ENCODE assay signal across 9 cellular contexts in genomic region chr16:84594725-84595038, GRCh38. TPM values are rescaled to one million over a fixed set of nuclear protein-coding genes. Genes with fewer than 3 reads are reported as not detected.
A peak's percentile ranks its signal among the peaks of the same experiment; 100 is the strongest.
DNase-seq lines count a peak whose midpoint lies in the region; ATAC-seq and TF ChIP-seq lines count a peak whose summit lies in the region.
"Had no signal": no experiment of that assay in that cellular context is flagged by ENCODE, and none has a peak within 500 bp of the region (broad histone marks: within the 10 kb centered on the region; RNA-seq: fewer than 3 reads in every experiment).

No MANE protein-coding gene starts in this region.

- peaks cover 71% of the 10 kb centered on the region for H3K36me3 Mint-ChIP-seq in activated CD8-positive, alpha-beta memory T cell treated with anti-CD3 and anti-CD28 coated beads, Interleukin-2, amount 10 ng/mL, durations not matched to agents 7 days and 5 days
- H3K36me3 Mint-ChIP-seq in WTC11, result peaks cover 20% of the 10 kb centered on the region; the same call in 1 of the 2 replicates

- ATAC-seq in activated CD8-positive, alpha-beta memory T cell treated with anti-CD3 and anti-CD28 coated beads, Interleukin-2, amount 10 ng/mL, durations not matched to agents 7 days and 5 days, result peak; percentile 24
- peak; percentile 47 for ATAC-seq in WTC11

- WGBS in thymus, result 93% methylated on average over 9 of the region's 9 CpGs

- CTCF ChIA-PET in activated CD8-positive, alpha-beta memory T cell treated with anti-CD3 and anti-CD28 coated beads, Interleukin-2, amount 10 ng/mL, durations not matched to agents 7 days and 5 days (lab: Charles Lee), result interaction anchor here (0.8 to 7.1 kb wide), 12 partner anchors 10 to 158 kb away, joined by 3 to 60 read pairs (median 4); no protein-coding TSS in a partner anchor
- CTCF ChIA-PET in WTC11 (lab: Charles Lee), result interaction anchor here (0.7 to 1.5 kb wide), 6 partner anchors 9 to 84 kb away, joined by 3 to 5 read pairs (median 3); no protein-coding TSS in a partner anchor

- no peaks in the 10 kb centered on the region for H3K9me3 Mint-ChIP-seq in activated CD8-positive, alpha-beta memory T cell treated with anti-CD3 and anti-CD28 coated beads, Interleukin-2, amount 10 ng/mL, durations not matched to agents 7 days and 5 days (ENCODE audit: low read depth)
- H3K9me3 Mint-ChIP-seq in WTC11, result no peaks in the 10 kb centered on the region

- peaks cover 5% of the 10 kb centered on the region for H3K36me3 ChIP-seq in thymus (ENCODE audit: control insufficient read depth, insufficient read depth)

- H3K4me1 ChIP-seq in thymus (ENCODE audit: control insufficient read depth, insufficient read depth, low read length), result peaks cover 3% of the 10 kb centered on the region

- no peaks in the 10 kb centered on the region for H3K27me3 Mint-ChIP-seq in activated CD8-positive, alpha-beta memory T cell treated with anti-CD3 and anti-CD28 coated beads, Interleukin-2, amount 10 ng/mL, durations not matched to agents 7 days and 5 days
- no peaks in the 10 kb centered on the region for H3K27me3 Mint-ChIP-seq in WTC11 (ENCODE audit: low read depth)

- H3K4me1 Mint-ChIP-seq in activated CD8-positive, alpha-beta memory T cell treated with anti-CD3 and anti-CD28 coated beads, Interleukin-2, amount 10 ng/mL, durations not matched to agents 7 days and 5 days, result peaks cover 82% of the 10 kb centered on the region
- H3K4me1 Mint-ChIP-seq in WTC11, result peaks cover 48% of the 10 kb centered on the region

- no peaks in the 10 kb centered on the region for H3K27me3 ChIP-seq in layer of hippocampus (ENCODE audit: control insufficient read depth, insufficient read depth, low read length)
- H3K27me3 ChIP-seq in thymus (ENCODE audit: control insufficient read depth, insufficient read depth), result no peaks in the 10 kb centered on the region

- no peak for DNase-seq in activated CD8-positive, alpha-beta memory T cell treated with anti-CD3 and anti-CD28 coated beads, Interleukin-2, amount 10 ng/mL, durations not matched to agents 7 days and 5 days
- no peak for DNase-seq in activated CD8-positive, alpha-beta memory T cell treated with anti-CD3 and anti-CD28 coated beads, Interleukin-2, amount 50 U/mL, for 4 hours
- DNase-seq in WTC11 (ENCODE audit: low spot score) (peak; percentile 35), mucosa of gallbladder (ENCODE audit: low spot score) (no peak), SHP77 (lab: John Stamatoyannopoulos, UW) (no peak), inferior parietal cortex (ENCODE audit: extremely low spot score) (no peak)
- DNase-seq: NCI-H774 had no signal

- POLR2A ChIA-PET in WTC11 (lab: Charles Lee), result no interaction called here

- no peak for TF ChIP-seq CTCF in WTC11 (IDR thresholded peaks at IDR 0.05)

- no peaks in the 10 kb centered on the region for H3K9me3 ChIP-seq in thymus (ENCODE audit: control insufficient read depth)

- H3K27ac ChIP-seq in layer of hippocampus (ENCODE audit: low read depth, low read length) (peak overlapping the region; percentile 62), thymus (ENCODE audit: low read depth) (peak overlapping the region; percentile 73)

- H3K4me3 ChIP-seq in thymus (ENCODE audit: low read length), result no peak overlapping the region

- H3K4me3 Mint-ChIP-seq in activated CD8-positive, alpha-beta memory T cell treated with anti-CD3 and anti-CD28 coated beads, Interleukin-2, amount 10 ng/mL, durations not matched to agents 7 days and 5 days, result peak overlapping the region; percentile 86
- H3K4me3 Mint-ChIP-seq in WTC11, result no peak overlapping the region

- peak overlapping the region; percentile 97 for H3K27ac Mint-ChIP-seq in activated CD8-positive, alpha-beta memory T cell treated with anti-CD3 and anti-CD28 coated beads, Interleukin-2, amount 10 ng/mL, durations not matched to agents 7 days and 5 days
- peak overlapping the region; percentile 51; the same call in 1 of the 2 replicates for H3K27ac Mint-ChIP-seq in WTC11

TF ChIP-seq in WTC11, 78 proteins besides CTCF, POLR2A, EP300 and RAD21 (continues in another document):
- TF ChIP-seq ZNF671 (CRISPR knock-in tag; IDR thresholded peaks at IDR 0.05) (no peak), GTF2I (CRISPR knock-in tag; conservative IDR thresholded peaks at IDR 0.05) (no peak), FOXP1 (CRISPR knock-in tag; IDR thresholded peaks at IDR 0.05; ENCODE audit: borderline replicate concordance) (no peak), TEAD4 (CRISPR knock-in tag; IDR thresholded peaks at IDR 0.05) (no peak), ESRRA (CRISPR knock-in tag; IDR thresholded peaks at IDR 0.05; ENCODE audit: borderline replicate concordance) (no peak), ZMAT4 (CRISPR knock-in tag; IDR thresholded peaks at IDR 0.05) (no peak), ARID4B (CRISPR knock-in tag; IDR thresholded peaks at IDR 0.05; ENCODE audit: borderline replicate concordance) (no peak), AFF4 (CRISPR knock-in tag; IDR thresholded peaks at IDR 0.05; ENCODE audit: borderline replicate concordance) (no peak), PRRX2 (CRISPR knock-in tag; IDR thresholded peaks at IDR 0.05) (no peak), NFYB (CRISPR knock-in tag; conservative IDR thresholded peaks at IDR 0.05; ENCODE audit: low read depth) (no peak)

RNA-seq across cellular contexts. Expression of gene COTL1, which starts 23.2 kb away (rescaled TPM):
- 1,000 to 10,000 TPM; 1,052 to 1,190 TPM for total RNA-seq in activated CD8-positive, alpha-beta memory T cell treated with anti-CD3 and anti-CD28 coated beads, Interleukin-2, amount 10 ng/mL, durations not matched to agents 7 days and 5 days
- total RNA-seq in WTC11 (2021), result 102 to 122 TPM (median 122 TPM) in 3 replicates
- polyA plus RNA-seq in thymus, result 145 TPM
- total RNA-seq in mucosa of gallbladder, result 129 TPM

RNA-seq across cellular contexts. Expression of gene KLHL36, which starts 53.6 kb away (rescaled TPM):
- 10 to 100 TPM; 38.5 to 44.9 TPM for total RNA-seq in activated CD8-positive, alpha-beta memory T cell treated with anti-CD3 and anti-CD28 coated beads, Interleukin-2, amount 10 ng/mL, durations not matched to agents 7 days and 5 days
- 55.7 to 56.1 TPM (median 55.8 TPM) in 3 replicates for total RNA-seq in WTC11 (2021)
- 17.8 TPM for polyA plus RNA-seq in thymus
- total RNA-seq in mucosa of gallbladder, result 76.2 TPM
